In the genomic region with DNA sequence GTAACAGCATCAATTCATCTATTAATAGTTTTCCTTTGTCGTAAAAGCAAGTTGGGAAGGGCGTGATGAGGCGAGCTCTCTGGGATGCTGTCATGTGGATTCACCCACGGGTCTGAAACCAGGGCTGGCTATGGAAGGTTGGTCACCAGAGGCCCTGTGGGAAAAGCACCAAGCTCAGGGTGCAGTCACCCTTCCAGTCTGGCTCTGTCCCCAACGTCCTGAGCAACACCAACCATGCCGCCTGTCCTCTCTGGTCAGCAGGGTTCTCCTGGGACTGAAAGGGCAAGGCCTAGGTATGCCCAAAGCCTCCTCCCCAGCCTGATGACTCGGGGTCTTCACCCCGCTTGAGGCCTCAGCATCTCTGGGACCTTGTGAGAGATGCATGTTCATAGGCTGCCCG, we compare ENCODE assay signal across 13 cellular contexts.
"Had no signal": no experiment of that assay in that cellular context is flagged by ENCODE, and none has a peak within 500 bp of the region (broad histone marks: within the 10 kb centered on the region; RNA-seq: fewer than 3 reads in every experiment).

No MANE protein-coding gene starts in this region.

- H3K9me3 Mint-ChIP-seq: activated CD4-positive, alpha-beta memory T cell treated with anti-CD3 and anti-CD28 coated beads for 36 hours had no signal

- H3K36me3 ChIP-seq: lower lobe of right lung, prostate gland, tibial artery, vagina, WERI-Rb-1 had no signal

- H3K27me3 Mint-ChIP-seq: activated naive CD8-positive, alpha-beta T cell had no signal

- FAIRE-seq: colon, keratinocyte had no signal

- H3K9me3 ChIP-seq: lower lobe of right lung, prostate gland, vagina had no signal

- H3K36me3 Mint-ChIP-seq: activated CD4-positive, alpha-beta memory T cell treated with anti-CD3 and anti-CD28 coated beads for 36 hours had no signal

- H3K27me3 ChIP-seq: dorsolateral prefrontal cortex, tibial artery, vagina had no signal

- DNase-seq: activated CD4-positive, alpha-beta T cell treated with anti-CD3 and anti-CD28 coated beads for 1 hour; dorsolateral prefrontal cortex; foreskin melanocyte; lower lobe of right lung; right cardiac atrium; tibial artery had no signal

- H3K27ac Mint-ChIP-seq: activated CD4-positive, alpha-beta memory T cell treated with anti-CD3 and anti-CD28 coated beads for 36 hours; activated naive CD8-positive, alpha-beta T cell had no signal

- H3K27ac ChIP-seq: dorsolateral prefrontal cortex, lower lobe of right lung, prostate gland, tibial artery, vagina, WERI-Rb-1 had no signal

- ATAC-seq: right cardiac atrium had no signal

- H3K4me1 ChIP-seq: lower lobe of right lung, prostate gland, tibial artery, vagina had no signal

- H3K4me3 Mint-ChIP-seq: activated CD4-positive, alpha-beta memory T cell treated with anti-CD3 and anti-CD28 coated beads for 36 hours; activated naive CD8-positive, alpha-beta T cell had no signal

- H3K4me3 ChIP-seq: lower lobe of right lung, prostate gland, tibial artery, vagina had no signal
